In genomic region chr17:8117980-8118768, GRCh38 we compare ENCODE assay signal across 8 cellular contexts. TPM values are rescaled to one million over a fixed set of nuclear protein-coding genes. Genes with fewer than 3 reads are reported as not detected.
A peak's percentile ranks its signal among the peaks of the same experiment; 100 is the strongest.
DNase-seq lines count a peak whose midpoint lies in the region; ATAC-seq and TF ChIP-seq lines count a peak whose summit lies in the region.

ALOXE3 (minus strand) TSS chr17:8118514; CDS start chr17:8117990, 524 bp downstream.

- H3K36me3 Mint-ChIP-seq in memory B cell, result no peaks in the 10 kb centered on the region

- H3K9me3 ChIP-seq in SJCRH30 (replicated peaks), result no peaks in the 10 kb centered on the region
- no peaks in the 10 kb centered on the region for H3K9me3 ChIP-seq in transverse colon

- H3K27me3 ChIP-seq in SJCRH30, result no peaks in the 10 kb centered on the region
- peaks cover 77% of the 10 kb centered on the region for H3K27me3 ChIP-seq in transverse colon

- TF ChIP-seq POLR2A in transverse colon (IDR thresholded peaks at IDR 0.05), result no peak

- peak within 1 kb of the TSS; percentile 85 for H3K4me3 Mint-ChIP-seq in memory B cell

- no peaks in the 10 kb centered on the region for H3K36me3 ChIP-seq in SJCRH30
- no peaks in the 10 kb centered on the region for H3K36me3 ChIP-seq in transverse colon

- H3K27ac ChIP-seq in SJCRH30 (no peak within 1 kb of the TSS), transverse colon (peak within 1 kb of the TSS; percentile 81 to 88 (median 82))

- ATAC-seq in memory B cell (ENCODE audit: low read depth), result peak; percentile 0
- no peak for ATAC-seq in HG03460 (IDR thresholded peaks at IDR 0.05; ENCODE audit: unreplicated experiment)

- peaks cover 32% of the 10 kb centered on the region for H3K4me1 Mint-ChIP-seq in memory B cell

- TF ChIP-seq EP300 in transverse colon (IDR thresholded peaks at IDR 0.05; ENCODE audit: low read depth), result no peak

- DNase-seq in 8988T (peak; percentile 73), GM12864 (ENCODE audit: low read depth) (no peak), SJCRH30 (peak in 1 of 2 experiments; percentile 45), dermis blood vessel endothelial cell (peak; percentile 52), memory B cell (ENCODE audit: low spot score in 2 of 2) (no peak), transverse colon (peak; percentile 55), activated gamma-delta T cell treated with Interleukin-2 at 50 U/mL for 16 hours (no peak)

- 0% methylated on average over 31 of the region's 33 CpGs; no CpG with 5 or more reads in 1 of the 2 donors for WGBS in transverse colon (ENCODE audit: low coverage in 1 of 2), 2 donors

- peaks cover 40% of the 10 kb centered on the region for H3K27me3 Mint-ChIP-seq in memory B cell

- no peaks in the 10 kb centered on the region for H3K9me3 Mint-ChIP-seq in memory B cell

- in situ Hi-C loops in transverse colon (cut with MboI; ENCODE audit: low pct_ligation_motif_present in 1 of 4, low pct_unique_long_range_greater_than_20kb in 1 of 4, low sequenced_read_pairs in 3 of 4), result loop anchor here in 1 of 4 donors (10.0 kb wide), 1 partner anchor 53 kb away; no protein-coding TSS in a partner anchor

- H3K4me3 ChIP-seq in GM12864 (ENCODE audit: low read depth, low read length), result peak within 1 kb of the TSS; percentile 58
- peak within 1 kb of the TSS; percentile 60 for H3K4me3 ChIP-seq in SJCRH30
- H3K4me3 ChIP-seq in transverse colon, result peak within 1 kb of the TSS; percentile 16 to 56 (median 40)

- intact Hi-C loops in transverse colon (cut with DNase I; ENCODE audit: low total_unique reads), result no loop called here

- peak within 1 kb of the TSS; percentile 99 for H3K27ac Mint-ChIP-seq in memory B cell

- H3K4me1 ChIP-seq in SJCRH30 (no peaks in the 10 kb centered on the region), transverse colon (peaks cover 28 to 60% (median 45%) of the 10 kb centered on the region in 4 donors)

- no peak for TF ChIP-seq CTCF in GM12864 (IDR thresholded peaks at IDR 0.05; ENCODE audit: low read depth, low read length, missing control alignments)
- TF ChIP-seq CTCF in transverse colon (IDR thresholded peaks at IDR 0.05), result no peak

RNA-seq across cellular contexts. Expression of gene ALOXE3, which starts in this region (rescaled TPM):
- total RNA-seq in SJCRH30 (2014; rRNA removed; shearing (Covaris generic)), result not detected in 2 replicates
- 0.05 TPM in 1 of 2 replicates, not detected in the other for total RNA-seq in dermis blood vessel endothelial cell
- under 1 TPM in 1 of 4 donors, not detected in 3; 0.79 TPM for total RNA-seq in transverse colon

Comparison
In these comparisons a context has a peak if more than half of its experiments do, and no peak if none do; other contexts are left out.
1. Peak in DNase-seq in dermis blood vessel endothelial cell; RNA of the gene not detected or under 1 TPM.
2. Peak in DNase-seq, H3K4me3 ChIP-seq and H3K27ac ChIP-seq in transverse colon; RNA of the gene not detected or under 1 TPM.